ENCODE assay signal across 15 cellular contexts in genomic region chr10:78528749-78529204, GRCh38.
DNase-seq lines count a peak whose midpoint lies in the region; ATAC-seq, FAIRE-seq and TF ChIP-seq lines count a peak whose summit lies in the region.
"Had no signal": no experiment of that assay in that cellular context is flagged by ENCODE, and none has a peak within 500 bp of the region (broad histone marks: within the 10 kb centered on the region; RNA-seq: fewer than 3 reads in every experiment).

No MANE protein-coding gene starts in this region.

- no peak overlapping the region for H3K14ac ChIP-seq in H1 (ENCODE audit: insufficient read length)

- peak overlapping the region; percentile 94; the same call in 1 of the 2 replicates for H2AFZ ChIP-seq in H1 (ENCODE audit: low read length)

- no peak overlapping the region for H2BK12ac ChIP-seq in H1 (ENCODE audit: low read depth, low read length)

- no peak for FAIRE-seq in H1 (lab: Jason Lieb, UNC)

- H3K23me2 ChIP-seq in H1 (ENCODE audit: low read depth, low read length): no peaks in the 10 kb centered on the region

- no peak overlapping the region for H3K9ac ChIP-seq in H1 (replicated peaks in 1 of 4; ENCODE audit: extremely low read depth in 1 of 4, low read depth in 3 of 4, low read length in 3 of 4)
- H3K9ac ChIP-seq: BLaER1 had no signal

- no peak overlapping the region for H3K56ac ChIP-seq in H1 (replicated peaks; ENCODE audit: insufficient read length, low read depth, low read length)

- TF ChIP-seq POLR2A in H1 (IDR thresholded peaks at IDR 0.05; ENCODE audit: control extremely low read depth in 1 of 2, low read depth in 2 of 2, low read length in 2 of 2) (no peak), stomach (IDR thresholded peaks at IDR 0.05) (no peak)

- no peak overlapping the region for H4K91ac ChIP-seq in H1 (replicated peaks; ENCODE audit: insufficient read length, low read length)

- H3K9me3 ChIP-seq in H1 (ENCODE audit: insufficient read depth in 2 of 2, low read depth in 1 of 2, low read length in 1 of 2) (peaks cover 7 to 10% of the 10 kb centered on the region in 2 experiments; a peak in 2 of 4 replicates), stomach (no peaks in the 10 kb centered on the region)
- H3K9me3 ChIP-seq: BLaER1, MG63, thoracic aorta had no signal

- ATAC-seq in GM19397 (IDR thresholded peaks at IDR 0.05; ENCODE audit: unreplicated experiment): no peak
- ATAC-seq: activated T-cell treated with anti-CD3 and anti-CD28 coated beads, Interleukin-2, amount 50 U/mL, for 4 hours had no signal

- H4K5ac ChIP-seq in H1 (ENCODE audit: insufficient read length, low read depth, low read length): no peak overlapping the region

- H3K79me1 ChIP-seq in H1 (ENCODE audit: low read depth, low read length): no peaks in the 10 kb centered on the region

- H3K79me2 ChIP-seq in H1 (ENCODE audit: control insufficient read depth in 1 of 2, insufficient read depth in 2 of 2, low read length in 2 of 2): no peaks in the 10 kb centered on the region

- intact Hi-C loops in stomach (cut with DNase I; ENCODE audit: low total_unique reads): no loop called here

- H2BK120ac ChIP-seq in H1 (replicated peaks; ENCODE audit: low read depth, low read length): no peak overlapping the region

- H2AK5ac ChIP-seq in H1 (ENCODE audit: low read depth, low read length): no peak overlapping the region

- no peaks in the 10 kb centered on the region for H3K27me3 ChIP-seq in H1 (replicated peaks in 1 of 4; ENCODE audit: control insufficient read depth in 3 of 4, extremely low read depth in 1 of 4, insufficient read depth in 3 of 4, low read length in 3 of 4)
- no peaks in the 10 kb centered on the region for H3K27me3 ChIP-seq in stomach
- H3K27me3 ChIP-seq: BLaER1, MG63 had no signal

- TF ChIP-seq RAD21 in H1 (IDR thresholded peaks at IDR 0.05 in 1 of 2, conservative IDR thresholded peaks at IDR 0.05 in 1 of 2; ENCODE audit: low read depth in 2 of 2, low read length in 2 of 2): no peak

- no peak overlapping the region; a peak in 1 of 4 replicates for H3K4me2 ChIP-seq in H1 (ENCODE audit: insufficient read depth in 1 of 2, low read depth in 2 of 2, low read length in 2 of 2)
- H3K4me2 ChIP-seq: BLaER1 had no signal

- 77% methylated on average over 13 of the region's 13 CpGs; no CpG with 5 or more reads in 1 of the 2 experiments for WGBS in H1 (ENCODE audit: extremely low coverage in 1 of 2, insufficient coverage in 1 of 2, insufficient read length in 1 of 2, insufficient replicate concordance in 2 of 2, low coverage in 1 of 2, low lambda C conversion rate in 2 of 2, missing lambda C conversion rate in 1 of 2), 2 experiments
- 32 to 57% (median 42%) methylated on average over 13 of the region's 13 CpGs for WGBS in stomach, 5 donors

- TF ChIP-seq EP300 in H1 (IDR thresholded peaks at IDR 0.05; ENCODE audit: borderline replicate concordance in 1 of 2, low read depth in 2 of 2, low read length in 2 of 2) (no peak), stomach (IDR thresholded peaks at IDR 0.05) (no peak)

- POLR2A ChIA-PET in H1 (lab: Charles Lee; ENCODE audit: partially characterized antibody): no interaction called here

- H3K4ac ChIP-seq in H1 (replicated peaks; ENCODE audit: insufficient read length, low read depth, low read length): no peak overlapping the region

- no peak for TF ChIP-seq CTCF in H1 (IDR thresholded peaks at IDR 0.05; ENCODE audit: control extremely low read depth in 1 of 3, insufficient read depth in 1 of 3, low read depth in 1 of 3, low read length in 3 of 3)
- no peak for TF ChIP-seq CTCF in stomach (IDR thresholded peaks at IDR 0.05)

- H3K27ac ChIP-seq in H1 (ENCODE audit: low read depth, low read length) (no peak overlapping the region), stomach (peak overlapping the region in 1 of 5 donors; percentile 3)
- H3K27ac ChIP-seq: BLaER1, epithelial cell of prostate, thoracic aorta had no signal

- no peak overlapping the region for H3K23ac ChIP-seq in H1 (ENCODE audit: insufficient read length)

- no peak overlapping the region; the same call in 1 of the 2 replicates for H2BK5ac ChIP-seq in H1 (ENCODE audit: low read depth, low read length)

- no peaks in the 10 kb centered on the region for H4K20me1 ChIP-seq in H1 (replicated peaks in 1 of 2; ENCODE audit: control insufficient read depth in 1 of 2, insufficient read depth in 2 of 2, low read length in 2 of 2)
- H4K20me1 ChIP-seq: BLaER1 had no signal

- H3K36me3 ChIP-seq in H1 (ENCODE audit: control insufficient read depth in 2 of 4, insufficient read depth in 4 of 4, low read length in 3 of 4): no peaks in the 10 kb centered on the region
- H3K36me3 ChIP-seq in stomach: no peaks in the 10 kb centered on the region
- H3K36me3 ChIP-seq: BLaER1, MG63, thoracic aorta had no signal

- DNase-seq in NCI-H1092 treated with DMSO at 0.1 percent for 48 hours (lab: John Stamatoyannopoulos, UW) (peak; percentile 95), NCI-H2196 treated with DMSO at 0.1 percent for 48 hours (lab: John Stamatoyannopoulos, UW; ENCODE audit: unreplicated experiment) (peak; percentile 49), H1 (ENCODE audit: low read depth in 1 of 2, low spot score in 2 of 2) (no peak), stomach (no peak), anterior cingulate cortex (lab: John Stamatoyannopoulos, UW) (no peak), activated gamma-delta T cell (lab: John Stamatoyannopoulos, UW) (no peak)
- DNase-seq: activated CD4-positive, alpha-beta T cell treated with anti-CD3 and anti-CD28 coated beads, Interleukin-2, amount 10 ng/mL, durations not matched to agents 24 days and 14 days; activated T-cell treated with anti-CD3 and anti-CD28 coated beads, Interleukin-2, amount 50 U/mL, for 4 hours; MG63; SIG-M5; T-helper 9 cell had no signal

- no peak overlapping the region for H3K4me3 ChIP-seq in H1 (ENCODE audit: extremely low read depth in 1 of 4, insufficient read depth in 2 of 4, low read depth in 3 of 4, low read length in 4 of 4)
- peak overlapping the region in 3 of 4 donors; percentile 12 to 20 (median 17) for H3K4me3 ChIP-seq in stomach
- H3K4me3 ChIP-seq: BLaER1, MG63, thoracic aorta had no signal

- no peak overlapping the region for H2BK15ac ChIP-seq in H1 (ENCODE audit: low read length)

- H2BK20ac ChIP-seq in H1 (ENCODE audit: low read length): no peak overlapping the region

- H3K4me1 ChIP-seq in H1 (replicated peaks in 1 of 4; ENCODE audit: control insufficient read depth in 3 of 4, insufficient read depth in 4 of 4, low read length in 3 of 4): peaks cover 0 to 9% (median 4%) of the 10 kb centered on the region in 4 experiments; a peak in 3 of 7 replicates
- H3K4me1 ChIP-seq in stomach: peaks cover 0 to 8% (median 0%) of the 10 kb centered on the region in 4 donors

- CTCF ChIA-PET in H1 (lab: Charles Lee; ENCODE audit: partially characterized antibody): no interaction called here

- H4K8ac ChIP-seq in H1 (ENCODE audit: extremely low read depth, insufficient read depth, low read length): no peak overlapping the region

- H3K18ac ChIP-seq in H1 (ENCODE audit: extremely low read depth, low read length): peak overlapping the region; percentile 3; the same call in 1 of the 2 replicates

TF ChIP-seq in H1, 55 proteins besides CTCF, POLR2A, EP300 and RAD21:
- no peak for TF ChIP-seq RBBP5 (IDR thresholded peaks at IDR 0.05; ENCODE audit: borderline replicate concordance, low read depth, low read length)

Comparison
In these comparisons a context has a peak if more than half of its experiments do, and no peak if none do; other contexts are left out.
1. DNase-seq: peak in NCI-H1092 treated with DMSO at 0.1 percent for 48 hours (single experiment) and NCI-H2196 treated with DMSO at 0.1 percent for 48 hours (single experiment); none in H1 (0 of 2), stomach (single experiment), anterior cingulate cortex (0 of 58) and activated gamma-delta T cell (single experiment).
2. H3K4me3 ChIP-seq: peak in stomach (3 of 4); none in H1 (0 of 4).